ENCODE assay signal across 13 cellular contexts in genomic region chr2:109124982-109125594, GRCh38. TPM values are rescaled to one million over a fixed set of nuclear protein-coding genes. Genes with fewer than 3 reads are reported as not detected.
DNase-seq lines count a peak whose midpoint lies in the region; ATAC-seq and TF ChIP-seq lines count a peak whose summit lies in the region.
"Had no signal": no experiment of that assay in that cellular context is flagged by ENCODE, and none has a peak within 500 bp of the region (broad histone marks: within the 10 kb centered on the region; RNA-seq: fewer than 3 reads in every experiment).

No MANE protein-coding gene starts in this region.

- H3K4me3 Mint-ChIP-seq in activated naive CD8-positive, alpha-beta T cell treated with anti-CD3 and anti-CD28 coated beads, Interleukin-2, amount 50 U/mL, for 24 hours = no peak overlapping the region
- H3K4me3 Mint-ChIP-seq in activated naive CD8-positive, alpha-beta T cell treated with anti-CD3 and anti-CD28 coated beads for 36 hours = no peak overlapping the region
- H3K4me3 Mint-ChIP-seq in endodermal cell = no peak overlapping the region

- no peaks in the 10 kb centered on the region for H3K36me3 Mint-ChIP-seq in activated naive CD8-positive, alpha-beta T cell treated with anti-CD3 and anti-CD28 coated beads, Interleukin-2, amount 50 U/mL, for 24 hours (ENCODE audit: low read depth)
- H3K36me3 Mint-ChIP-seq in activated naive CD8-positive, alpha-beta T cell treated with anti-CD3 and anti-CD28 coated beads for 36 hours = peaks cover under 1% of the 10 kb centered on the region
- no peaks in the 10 kb centered on the region for H3K36me3 Mint-ChIP-seq in endodermal cell (ENCODE audit: low read depth)
- H3K36me3 Mint-ChIP-seq: CD4-positive, CD25-positive, alpha-beta regulatory T cell had no signal

- no peak for TF ChIP-seq CTCF in endodermal cell (conservative IDR thresholded peaks at IDR 0.05)
- no peak for TF ChIP-seq CTCF in testis (IDR thresholded peaks at IDR 0.05)

- no peak overlapping the region for H3K27ac ChIP-seq in endodermal cell (ENCODE audit: low read depth, low read length)
- H3K27ac ChIP-seq in testis = no peak overlapping the region
- H3K27ac ChIP-seq: SK-N-MC had no signal

- no peak for TF ChIP-seq POLR2A in testis (IDR thresholded peaks at IDR 0.05)

- peaks cover 21% of the 10 kb centered on the region for H3K4me1 Mint-ChIP-seq in activated naive CD8-positive, alpha-beta T cell treated with anti-CD3 and anti-CD28 coated beads, Interleukin-2, amount 50 U/mL, for 24 hours
- peaks cover 17% of the 10 kb centered on the region for H3K4me1 Mint-ChIP-seq in activated naive CD8-positive, alpha-beta T cell treated with anti-CD3 and anti-CD28 coated beads for 36 hours
- H3K4me1 Mint-ChIP-seq in endodermal cell = peaks cover 2% of the 10 kb centered on the region

- H3K4me3 ChIP-seq in endodermal cell (ENCODE audit: low read length) (no peak overlapping the region), testis (no peak overlapping the region)
- H3K4me3 ChIP-seq: SK-N-MC had no signal

- no peaks in the 10 kb centered on the region for H3K36me3 ChIP-seq in endodermal cell (ENCODE audit: control insufficient read depth, insufficient read depth, low read length)
- no peaks in the 10 kb centered on the region for H3K36me3 ChIP-seq in testis (ENCODE audit: low read depth, missing control alignments)

- H3K4me1 ChIP-seq in endodermal cell (ENCODE audit: control insufficient read depth, insufficient read depth, low read length) (no peaks in the 10 kb centered on the region), testis (peaks cover 1% of the 10 kb centered on the region)

- H3K27me3 Mint-ChIP-seq in activated naive CD8-positive, alpha-beta T cell treated with anti-CD3 and anti-CD28 coated beads, Interleukin-2, amount 50 U/mL, for 24 hours = peaks cover 3% of the 10 kb centered on the region
- peaks cover 2% of the 10 kb centered on the region for H3K27me3 Mint-ChIP-seq in activated naive CD8-positive, alpha-beta T cell treated with anti-CD3 and anti-CD28 coated beads for 36 hours
- H3K27me3 Mint-ChIP-seq in endodermal cell (ENCODE audit: insufficient read depth) = peaks cover 45% of the 10 kb centered on the region

- 83 to 100% methylated on average over 6 to 9 of the region's 10 CpGs for WGBS in endodermal cell (ENCODE audit: insufficient coverage in 1 of 2, insufficient read length in 1 of 2), 2 experiments
- 74 to 89% methylated on average over 8 to 10 of the region's 10 CpGs for WGBS in testis, 2 donors

- no peak for ATAC-seq in activated naive CD8-positive, alpha-beta T cell treated with anti-CD3 and anti-CD28 coated beads, Interleukin-2, amount 50 U/mL, for 24 hours
- no peak for ATAC-seq in HG03442 (IDR thresholded peaks at IDR 0.05; ENCODE audit: unreplicated experiment)

- H3K9me3 ChIP-seq in endodermal cell (ENCODE audit: control insufficient read depth, low read length) = no peaks in the 10 kb centered on the region
- no peaks in the 10 kb centered on the region for H3K9me3 ChIP-seq in testis

- peak; percentile 10 for DNase-seq in activated naive CD8-positive, alpha-beta T cell treated with anti-CD3 and anti-CD28 coated beads, Interleukin-2, amount 50 U/mL, for 24 hours
- no peak for DNase-seq in activated naive CD8-positive, alpha-beta T cell treated with anti-CD3 and anti-CD28 coated beads for 36 hours
- DNase-seq in NCI-H1105 treated with DMSO at 0.1 percent for 48 hours (lab: John Stamatoyannopoulos, UW) (peak; percentile 38), endodermal cell (peak; percentile 62), testis (peak; percentile 14), T-helper 1 cell (no peak), C1 segment of cervical spinal cord (lab: John Stamatoyannopoulos, UW) (no peak)
- DNase-seq: activated CD4-positive, alpha-beta T cell treated with anti-CD3 and anti-CD28 coated beads for 48 hours; activated naive CD4-positive, alpha-beta T cell; CD4-positive, CD25-positive, alpha-beta regulatory T cell; NCI-H446 had no signal

- H3K27me3 ChIP-seq in endodermal cell (ENCODE audit: control insufficient read depth, insufficient read depth, low read length, poor library complexity, severe bottlenecking) (peaks cover 19% of the 10 kb centered on the region), testis (no peaks in the 10 kb centered on the region)

- intact Hi-C loops in testis (cut with DNase I; ENCODE audit: low total_unique reads) = no loop called here

- H3K27ac Mint-ChIP-seq in activated naive CD8-positive, alpha-beta T cell treated with anti-CD3 and anti-CD28 coated beads, Interleukin-2, amount 50 U/mL, for 24 hours = no peak overlapping the region
- no peak overlapping the region for H3K27ac Mint-ChIP-seq in activated naive CD8-positive, alpha-beta T cell treated with anti-CD3 and anti-CD28 coated beads for 36 hours
- no peak overlapping the region for H3K27ac Mint-ChIP-seq in endodermal cell

- no peak overlapping the region for H3K9ac ChIP-seq in endodermal cell (ENCODE audit: extremely low read depth, low read length, poor library complexity, severe bottlenecking)

- no peaks in the 10 kb centered on the region for H3K9me3 Mint-ChIP-seq in activated naive CD8-positive, alpha-beta T cell treated with anti-CD3 and anti-CD28 coated beads, Interleukin-2, amount 50 U/mL, for 24 hours
- H3K9me3 Mint-ChIP-seq in activated naive CD8-positive, alpha-beta T cell treated with anti-CD3 and anti-CD28 coated beads for 36 hours = no peaks in the 10 kb centered on the region
- no peaks in the 10 kb centered on the region for H3K9me3 Mint-ChIP-seq in endodermal cell

RNA-seq across cellular contexts. Expression of gene SH3RF3, which starts 3.9 kb away (rescaled TPM):
- 1 to 10 TPM; 2.2 to 2.5 TPM for total RNA-seq in activated naive CD8-positive, alpha-beta T cell treated with anti-CD3 and anti-CD28 coated beads for 36 hours
- 1 to 10 TPM; 1.5 to 1.8 TPM for total RNA-seq in endodermal cell
- 1.7 TPM for polyA plus RNA-seq in endodermal cell (2013, experiment 1 of 2)
- polyA plus RNA-seq in endodermal cell (2013, experiment 2 of 2) = 1.8 TPM
- 10 to 100 TPM; 16.5 to 20.1 TPM for total RNA-seq in testis
- 9.3 TPM for polyA plus RNA-seq in testis (ENCODE audit: insufficient read depth, low read depth, low replicate concordance)

Comparison
In these comparisons a context has a peak if more than half of its experiments do, and no peak if none do; other contexts are left out.
1. DNase-seq: peak in activated naive CD8-positive, alpha-beta T cell treated with anti-CD3 and anti-CD28 coated beads, Interleukin-2, amount 50 U/mL, for 24 hours (single experiment), NCI-H1105 treated with DMSO at 0.1 percent for 48 hours (single experiment), endodermal cell (single experiment) and testis (single experiment); none in activated naive CD8-positive, alpha-beta T cell treated with anti-CD3 and anti-CD28 coated beads for 36 hours (single experiment), T-helper 1 cell (0 of 5) and C1 segment of cervical spinal cord (0 of 14).
2. RNA of gene SH3RF3, which starts 3.9 kb away (total RNA-seq): 16.5 to 20.1 TPM in testis; 2.2 to 2.5 TPM in activated naive CD8-positive, alpha-beta T cell treated with anti-CD3 and anti-CD28 coated beads for 36 hours and 1.5 to 1.8 TPM in endodermal cell; every median in the first group is over 4 times any median in the second.